31 cellular contexts compared by ENCODE assay signal in genomic region chr17:31369266-31369665, GRCh38. TPM values are rescaled to one million over a fixed set of nuclear protein-coding genes. Genes with fewer than 3 reads are reported as not detected.
A peak's percentile ranks its signal among the peaks of the same experiment; 100 is the strongest.
DNase-seq lines count a peak whose midpoint lies in the region; ATAC-seq and TF ChIP-seq lines count a peak whose summit lies in the region.
"Had no signal": no experiment of that assay in that cellular context is flagged by ENCODE, and none has a peak within 500 bp of the region (broad histone marks: within the 10 kb centered on the region; RNA-seq: fewer than 3 reads in every experiment).

No MANE protein-coding gene starts in this region.

- H3K36me3 Mint-ChIP-seq in CD8-positive, alpha-beta T cell: peaks cover 21% of the 10 kb centered on the region
- H3K36me3 Mint-ChIP-seq in mesothelial cell of epicardium: peaks cover 8% of the 10 kb centered on the region

- POLR2A ChIA-PET in CD8-positive, alpha-beta T cell (lab: Charles Lee): interaction anchor here (0.7 kb wide), 1 partner anchor 38 kb away, joined by 3 read pairs; no protein-coding TSS in a partner anchor

- no peaks in the 10 kb centered on the region for H3K27me3 ChIP-seq in CD8-positive, alpha-beta T cell (ENCODE audit: insufficient read depth, low read length)
- H3K27me3 ChIP-seq in adrenal gland: no peaks in the 10 kb centered on the region
- no peaks in the 10 kb centered on the region for H3K27me3 ChIP-seq in spleen (replicated peaks in 1 of 7)
- H3K27me3 ChIP-seq: hepatocyte, MG63, testis, uterus had no signal

- CTCF ChIA-PET in CD8-positive, alpha-beta T cell (lab: Charles Lee): interaction anchor here (0.7 to 1.4 kb wide), 3 partner anchors 10 to 152 kb away, joined by 3 read pairs; no protein-coding TSS in a partner anchor

- H3K27ac ChIP-seq in CD8-positive, alpha-beta T cell (ENCODE audit: low read depth, low read length): no peak overlapping the region
- H3K27ac ChIP-seq in adrenal gland (no peak overlapping the region), caudate nucleus (ENCODE audit: low read depth, low read length) (no peak overlapping the region), spleen (no peak overlapping the region)
- H3K27ac ChIP-seq: C4-2B, hepatocyte, testis, uterus had no signal

- no peak for TF ChIP-seq CTCF in CD8-positive, alpha-beta T cell (IDR thresholded peaks at IDR 0.05)
- TF ChIP-seq CTCF in choroid plexus epithelial cell (conservative IDR thresholded peaks at IDR 0.05; ENCODE audit: low read depth, low read length) (no peak), mesothelial cell of epicardium (IDR thresholded peaks at IDR 0.05; ENCODE audit: unreplicated experiment) (no peak), adrenal gland (IDR thresholded peaks at IDR 0.05) (no peak), spleen (IDR thresholded peaks at IDR 0.05 in 8 of 11, conservative IDR thresholded peaks at IDR 0.05 in 3 of 11) (no peak)

- H3K27ac Mint-ChIP-seq in CD8-positive, alpha-beta T cell: peak overlapping the region; percentile 34
- H3K27ac Mint-ChIP-seq in mesothelial cell of epicardium: peak overlapping the region; percentile 66
- H3K27ac Mint-ChIP-seq: activated CD4-positive, alpha-beta memory T cell treated with anti-CD3 and anti-CD28 coated beads, Interleukin-2, amount 10 ng/mL, durations not matched to agents 7 days and 5 days; activated T-helper 2 cell treated with anti-CD3 and anti-CD28 coated beads, Interferon-gamma antibody, Interleukin-2, Interleukin-4, amounts not matched to agents 10 μg/mL and 5 μg/mL and 100 μg/mL, durations not matched to agents 14 hours and 24 hours and 36 hours had no signal

- ATAC-seq in CD8-positive, alpha-beta T cell: no peak
- ATAC-seq: naive thymus-derived CD4-positive, alpha-beta T cell had no signal

- no peaks in the 10 kb centered on the region for H3K27me3 Mint-ChIP-seq in CD8-positive, alpha-beta T cell (ENCODE audit: low read depth)
- H3K27me3 Mint-ChIP-seq in mesothelial cell of epicardium (ENCODE audit: low read depth): no peaks in the 10 kb centered on the region
- H3K27me3 Mint-ChIP-seq: activated CD4-positive, alpha-beta memory T cell treated with anti-CD3 and anti-CD28 coated beads, Interleukin-2, amount 10 ng/mL, durations not matched to agents 7 days and 5 days; memory B cell; naive thymus-derived CD4-positive, alpha-beta T cell had no signal

- H3K4me3 Mint-ChIP-seq in CD8-positive, alpha-beta T cell: no peak overlapping the region
- H3K4me3 Mint-ChIP-seq in mesothelial cell of epicardium: no peak overlapping the region
- H3K4me3 Mint-ChIP-seq: activated CD4-positive, alpha-beta memory T cell treated with anti-CD3 and anti-CD28 coated beads, Interleukin-2, amount 10 ng/mL, durations not matched to agents 7 days and 5 days; memory B cell; naive thymus-derived CD4-positive, alpha-beta T cell had no signal

- H3K4me1 Mint-ChIP-seq in CD8-positive, alpha-beta T cell (ENCODE audit: low read depth): peaks cover 14% of the 10 kb centered on the region
- peaks cover 18% of the 10 kb centered on the region for H3K4me1 Mint-ChIP-seq in mesothelial cell of epicardium

- H3K9me3 ChIP-seq in CD8-positive, alpha-beta T cell (ENCODE audit: low read length): no peaks in the 10 kb centered on the region
- no peaks in the 10 kb centered on the region for H3K9me3 ChIP-seq in adrenal gland (replicated peaks in 1 of 3)
- no peaks in the 10 kb centered on the region for H3K9me3 ChIP-seq in spleen
- H3K9me3 ChIP-seq: MG63, testis, uterus had no signal

- no peaks in the 10 kb centered on the region for H3K9me3 Mint-ChIP-seq in CD8-positive, alpha-beta T cell
- no peaks in the 10 kb centered on the region for H3K9me3 Mint-ChIP-seq in mesothelial cell of epicardium
- H3K9me3 Mint-ChIP-seq: activated CD4-positive, alpha-beta memory T cell treated with anti-CD3 and anti-CD28 coated beads, Interleukin-2, amount 10 ng/mL, durations not matched to agents 7 days and 5 days; activated T-helper 2 cell treated with anti-CD3 and anti-CD28 coated beads, Interferon-gamma antibody, Interleukin-2, Interleukin-4, amounts not matched to agents 10 μg/mL and 5 μg/mL and 100 μg/mL, durations not matched to agents 14 hours and 24 hours and 36 hours; memory B cell had no signal

- intact Hi-C loops in CD8-positive, alpha-beta T cell (cut with DNase I, micrococcal nuclease): no loop called here
- intact Hi-C loops in adrenal gland (cut with DNase I): no loop called here
- intact Hi-C loops in spleen (cut with DNase I; ENCODE audit: low total_unique reads): no loop called here

- H3K36me3 ChIP-seq in CD8-positive, alpha-beta T cell (ENCODE audit: insufficient read depth, low read length): no peaks in the 10 kb centered on the region
- H3K36me3 ChIP-seq in adrenal gland (replicated peaks in 1 of 2) (peaks cover 0 to 11% of the 10 kb centered on the region in 2 donors), spleen (peaks cover 0 to 33% (median 0%) of the 10 kb centered on the region in 6 donors)
- H3K36me3 ChIP-seq: uterus had no signal

- H3K4me1 ChIP-seq in CD8-positive, alpha-beta T cell (ENCODE audit: insufficient read depth, low read length): no peaks in the 10 kb centered on the region
- H3K4me1 ChIP-seq in adrenal gland (replicated peaks in 1 of 2): peaks cover 0 to 31% of the 10 kb centered on the region in 2 donors
- H3K4me1 ChIP-seq in spleen: peaks cover 0 to 42% (median 39%) of the 10 kb centered on the region in 6 donors
- H3K4me1 ChIP-seq: testis, uterus had no signal

- TF ChIP-seq POLR2A in adrenal gland (IDR thresholded peaks at IDR 0.05): no peak
- no peak for TF ChIP-seq POLR2A in spleen (IDR thresholded peaks at IDR 0.05)

- H3K4me3 ChIP-seq in CD8-positive, alpha-beta T cell (ENCODE audit: low read depth, low read length): no peak overlapping the region
- H3K4me3 ChIP-seq in choroid plexus epithelial cell (ENCODE audit: low read depth, low read length) (no peak overlapping the region), adrenal gland (no peak overlapping the region), spleen (no peak overlapping the region)
- H3K4me3 ChIP-seq: hepatocyte, MG63, smooth muscle cell, testis, uterus had no signal

- no peak for DNase-seq in CD8-positive, alpha-beta T cell
- DNase-seq in RPMI7951 (ENCODE audit: low read depth) (peak; percentile 27), choroid plexus epithelial cell (ENCODE audit: low read depth) (peak; percentile 74), mesothelial cell of epicardium (ENCODE audit: low spot score in 2 of 2, unreplicated experiment in 2 of 2) (no peak), adrenal gland (no peak), caudate nucleus (lab: John Stamatoyannopoulos, UW) (no peak), spleen (no peak), NCI-H2081 treated with DMSO at 0.1 percent for 48 hours (lab: John Stamatoyannopoulos, UW) (no peak)
- DNase-seq: ACHN; activated CD4-positive, alpha-beta memory T cell treated with anti-CD3 and anti-CD28 coated beads, Interleukin-2, amount 10 ng/mL, durations not matched to agents 7 days and 5 days; activated CD4-positive, CD25-positive, alpha-beta regulatory T cell; cerebellar nuclear complex; HCEC 1CT; MG63; naive thymus-derived CD4-positive, alpha-beta T cell; NCI-H1417; NCI-H446; OCI-M1; Right ventricle myocardium superior; stimulated activated naive CD4-positive, alpha-beta T cell treated with Interleukin-2 at 50 U/mL for 16 hours; SW 1271; T1000; testis; uterus had no signal

RNA-seq across cellular contexts. Expression of gene RAB11FIP4, which starts 22.2 kb away (rescaled TPM):
- total RNA-seq in CD8-positive, alpha-beta T cell: 10 to 100 TPM; 82.0 to 86.4 TPM
- total RNA-seq in RPMI7951 (2014; rRNA removed; shearing (Covaris generic)): under 0.01 and 0.59 TPM in 2 replicates
- total RNA-seq in mesothelial cell of epicardium (21.1 to 21.8 TPM (median 21.2 TPM) in 3 replicates), adrenal gland (1 to 10 TPM in 7 of 8 donors, under 1 TPM in 1; 0.48 to 3.8 (median 2.5) TPM), spleen (10 to 100 TPM; 17.8 to 25.2 (median 22.3) TPM)
- polyA plus RNA-seq in adrenal gland (1 to 10 TPM in 1 of 3 donors, under 1 TPM in 2; 0.54 to 2.1 (median 0.92) TPM), spleen (1 to 10 TPM; 5.5 to 8.9 (median 5.8) TPM)

RNA-seq across cellular contexts. Expression of gene EVI2A, which starts 47.8 kb away (rescaled TPM):
- 10 to 100 TPM; 43.3 to 44.4 TPM for total RNA-seq in CD8-positive, alpha-beta T cell
- total RNA-seq in RPMI7951 (2014; rRNA removed; shearing (Covaris generic)): 16.6 and 21.7 TPM in 2 replicates
- total RNA-seq in mesothelial cell of epicardium (not detected in 3 replicates), adrenal gland (10 to 100 TPM in 1 of 8 donors, 1 to 10 TPM in 7; 3.3 to 17.7 (median 6.0) TPM), spleen (10 to 100 TPM; 27.0 to 52.8 (median 31.9) TPM)
- polyA plus RNA-seq in adrenal gland (1 to 10 TPM; 3.7 to 8.7 (median 4.5) TPM), spleen (10 to 100 TPM; 46.8 to 79.7 (median 68.0) TPM)
- total RNA-seq: smooth muscle cell had no signal

RNA-seq across cellular contexts. Expression of gene EVI2B, which starts 55.4 kb away (rescaled TPM):
- total RNA-seq in CD8-positive, alpha-beta T cell: 10 to 100 TPM; 77.5 to 82.0 TPM
- 1.1 TPM in 2 replicates for total RNA-seq in RPMI7951 (2014; rRNA removed; shearing (Covaris generic))
- total RNA-seq in mesothelial cell of epicardium (not detected in 3 replicates), adrenal gland (10 to 100 TPM in 4 of 8 donors, 1 to 10 TPM in 4; 3.6 to 16.7 (median 8.9) TPM), spleen (100 to 1,000 TPM; 115 to 220 (median 166) TPM)
- polyA plus RNA-seq in adrenal gland (10 to 100 TPM in 1 of 3 donors, 1 to 10 TPM in 2; 2.4 to 11.1 (median 7.6) TPM), spleen (100 to 1,000 TPM; 109 to 154 (median 123) TPM)
- total RNA-seq: Daoy, frontal cortex, hepatocyte, smooth muscle cell had no signal
- polyA plus RNA-seq: hepatocyte, smooth muscle cell had no signal

Comparison
In these comparisons a context has a peak if more than half of its experiments do, and no peak if none do; other contexts are left out.
1. DNase-seq: peak in RPMI7951 (single experiment) and choroid plexus epithelial cell (single experiment); none in CD8-positive, alpha-beta T cell (0 of 7), mesothelial cell of epicardium (0 of 2), adrenal gland (0 of 7), caudate nucleus (0 of 61), spleen (single experiment) and NCI-H2081 treated with DMSO at 0.1 percent for 48 hours (single experiment).
2. RNA of gene EVI2B, which starts 55.4 kb away (total RNA-seq): 115 to 220 TPM in spleen and 77.5 to 82.0 TPM in CD8-positive, alpha-beta T cell; 3.6 to 16.7 TPM in adrenal gland, 1.1 TPM in RPMI7951 and not detected in mesothelial cell of epicardium; every median in the first group is over 4 times any median in the second.